Comparison of ENCODE assay signal across 3 cellular contexts in genomic region chr17:27962581-27962980, GRCh38.
TF ChIP-seq lines count a peak whose summit lies in the region.
"Not testable (repeated sequence)": the region's sequence is repeated elsewhere in the genome, so short reads cannot be mapped to it uniquely, and the experiment has no call there.

No MANE protein-coding gene starts in this region.

TF ChIP-seq in HEK293, 187 proteins besides CTCF, POLR2A, EP300 and RAD21:
- TF ChIP-seq ZNF121 (tag by site-specific recombination; IDR thresholded peaks at IDR 0.05), result peak; percentile 68

TF ChIP-seq in WTC11, 78 proteins besides CTCF, POLR2A, EP300 and RAD21:
- TF ChIP-seq ZNF121 (CRISPR knock-in tag; IDR thresholded peaks at IDR 0.05), result peak; percentile 67; the same call in 1 of the 2 replicates

TF ChIP-seq in K562, 482 proteins besides CTCF, POLR2A, EP300 and RAD21:
- 0 out of 2 replicates have a peak, but pooled peaks have one; percentile 1 for TF ChIP-seq NFIC (IDR thresholded peaks at IDR 0.05)
- TF ChIP-seq CEBPB (tag; IDR thresholded peaks at IDR 0.05), result peak; percentile 83
- 0 out of 2 replicates have a peak, but pooled peaks have one; percentile 8 for TF ChIP-seq ZNF121 (CRISPR knock-in tag; conservative IDR thresholded peaks at IDR 0.05)
- peak; percentile 85 for TF ChIP-seq ATF3 (IDR thresholded peaks at IDR 0.05)
- TF ChIP-seq ATF3 (CRISPR knock-in tag; conservative IDR thresholded peaks at IDR 0.05), result not testable (repeated sequence)
- TF ChIP-seq SMAD4 (CRISPR knock-in tag; conservative IDR thresholded peaks at IDR 0.05), result 0 out of 2 replicates have a peak, but pooled peaks have one; percentile 6
- peak; percentile 40; the same call in 1 of the 2 replicates for TF ChIP-seq CEBPG (CRISPR knock-in tag; IDR thresholded peaks at IDR 0.05)
- peak; percentile 75 to 76 for TF ChIP-seq CEBPG (tag; conservative IDR thresholded peaks at IDR 0.05 in 1 of 2, IDR thresholded peaks at IDR 0.05 in 1 of 2)
